24 cellular contexts compared by ENCODE assay signal in the genomic region with DNA sequence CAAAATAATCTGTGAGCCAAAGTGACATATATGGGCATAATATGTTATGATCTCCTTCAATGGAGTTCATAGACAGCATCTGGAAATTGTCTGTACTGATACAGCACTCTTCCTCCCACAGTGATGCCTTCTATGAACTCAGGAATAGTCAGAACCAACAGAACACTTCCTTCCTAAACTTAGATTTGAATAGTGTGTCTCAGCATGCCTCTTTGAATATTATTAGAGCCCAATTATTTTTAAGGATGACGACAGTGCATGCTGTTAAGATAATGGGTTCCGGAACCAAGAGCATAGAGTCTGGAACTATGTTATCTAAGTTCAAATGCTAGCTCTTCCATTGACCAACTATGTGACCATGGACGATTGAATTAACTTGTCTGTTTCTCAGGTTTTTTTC.
"Had no signal": no experiment of that assay in that cellular context is flagged by ENCODE, and none has a peak within 500 bp of the region (broad histone marks: within the 10 kb centered on the region; RNA-seq: fewer than 3 reads in every experiment).

No MANE protein-coding gene starts in this region.

- H3K27ac ChIP-seq: coronary artery, esophagus muscularis mucosa, foreskin keratinocyte, gastroesophageal sphincter, lower lobe of right lung, ovary, psoas muscle, stomach, thyroid gland had no signal

- ATAC-seq: foreskin keratinocyte; gastroesophageal sphincter; lower lobe of right lung; naive thymus-derived CD8-positive, alpha-beta T cell; psoas muscle; sciatic nerve; stimulated activated effector memory CD8-positive, alpha-beta T cell treated with anti-CD3 and anti-CD28 coated beads, Interleukin-12 subunit alpha, Interleukin-12 subunit beta, amount 100 ng/mL, for 72 hours had no signal

- H3K27me3 ChIP-seq: esophagus muscularis mucosa, foreskin keratinocyte, gastroesophageal sphincter, ovary, stomach, thyroid gland had no signal

- H3K4me1 ChIP-seq: esophagus muscularis mucosa, gastroesophageal sphincter, lower lobe of right lung, psoas muscle, stomach, thyroid gland had no signal

- H3K9me3 ChIP-seq: esophagus muscularis mucosa, lower lobe of right lung, ovary, psoas muscle, stomach, thyroid gland had no signal

- H3K4me3 ChIP-seq: coronary artery, esophagus muscularis mucosa, gastroesophageal sphincter, lower lobe of right lung, ovary, psoas muscle, stomach, thyroid gland had no signal

- H3K36me3 ChIP-seq: esophagus muscularis mucosa, gastroesophageal sphincter, lower lobe of right lung, ovary, stomach, thyroid gland had no signal

- DNase-seq: dermis blood vessel endothelial cell; effector memory CD4-positive, alpha-beta T cell; foreskin keratinocyte; hypothalamus; immature natural killer cell; islet precursor cell; kidney glomerular epithelial cell; lower lobe of right lung; naive thymus-derived CD8-positive, alpha-beta T cell; nephron progenitor cell; occipital lobe; ovary; posterior cingulate gyrus; psoas muscle; stimulated activated CD4-positive, alpha-beta T cell treated with anti-CD3 and anti-CD28 coated beads, Interleukin-2, amount 100 ng/mL, for 24 hours; stimulated activated CD4-positive, alpha-beta T cell treated with anti-CD3 and anti-CD28 coated beads, Interleukin-4, amount 100 ng/mL, for 24 hours; stimulated activated naive CD4-positive, alpha-beta T cell treated with Interleukin-2 at 50 U/mL for 16 hours; stomach; thyroid gland had no signal
